Comparison of ENCODE assay signal across 10 cellular contexts in genomic region chr4:6939761-6940743, GRCh38. TPM values are rescaled to one million over a fixed set of nuclear protein-coding genes. Genes with fewer than 3 reads are reported as not detected.
A peak's percentile ranks its signal among the peaks of the same experiment; 100 is the strongest.
DNase-seq lines count a peak whose midpoint lies in the region; ATAC-seq lines count a peak whose summit lies in the region.
"Had no signal": no experiment of that assay in that cellular context is flagged by ENCODE, and none has a peak within 500 bp of the region (broad histone marks: within the 10 kb centered on the region; RNA-seq: fewer than 3 reads in every experiment).

No MANE protein-coding gene starts in this region.

- peak overlapping the region; percentile 88 for H3K27ac ChIP-seq in thymus (ENCODE audit: low read depth)

- 88% methylated on average over 24 of the region's 24 CpGs for WGBS in thymus

- H3K9me3 ChIP-seq in thymus (ENCODE audit: control insufficient read depth): no peaks in the 10 kb centered on the region

- H3K27ac Mint-ChIP-seq in effector memory CD8-positive, alpha-beta T cell: peak overlapping the region; percentile 98

- DNase-seq in activated T-cell treated with anti-CD3 and anti-CD28 coated beads, Interleukin-2, amount 50 U/mL, for 4 hours: no peak
- no peak for DNase-seq in activated T-cell treated with anti-CD3 and anti-CD28 coated beads, Interleukin-2, amount 50 U/mL, for 1 hour
- peak; percentile 17 for DNase-seq in NAMALWA (ENCODE audit: low spot score)
- no peak for DNase-seq in effector memory CD8-positive, alpha-beta T cell
- DNase-seq in stimulated activated CD4-positive, alpha-beta T cell treated with anti-CD3 and anti-CD28 coated beads, Interleukin-12 subunit alpha, Interleukin-12 subunit beta, amount 100 ng/mL, for 4 hours: no peak
- DNase-seq: AML-193, kidney glomerular epithelial cell had no signal

- no peaks in the 10 kb centered on the region for H3K27me3 ChIP-seq in thymus (ENCODE audit: control insufficient read depth, insufficient read depth)

- H3K36me3 ChIP-seq in thymus (ENCODE audit: control insufficient read depth, insufficient read depth): peaks cover 23% of the 10 kb centered on the region

- H3K4me3 Mint-ChIP-seq in activated T-cell treated with anti-CD3 and anti-CD28 coated beads, Interleukin-2, amount 50 U/mL, for 4 hours: peak overlapping the region; percentile 27
- peak overlapping the region; percentile 76 to 83 for H3K4me3 Mint-ChIP-seq in effector memory CD8-positive, alpha-beta T cell

- H3K36me3 Mint-ChIP-seq in activated T-cell treated with anti-CD3 and anti-CD28 coated beads, Interleukin-2, amount 50 U/mL, for 4 hours (ENCODE audit: insufficient read depth): peaks cover 14% of the 10 kb centered on the region
- peaks cover 3% of the 10 kb centered on the region for H3K36me3 Mint-ChIP-seq in effector memory CD8-positive, alpha-beta T cell (ENCODE audit: insufficient read depth)

- H3K4me1 ChIP-seq in thymus (ENCODE audit: control insufficient read depth, insufficient read depth, low read length): peaks cover 39% of the 10 kb centered on the region

- no peak for ATAC-seq in activated T-cell treated with anti-CD3 and anti-CD28 coated beads, Interleukin-2, amount 50 U/mL, for 4 hours
- ATAC-seq in effector memory CD8-positive, alpha-beta T cell (replicated peaks): no peak
- ATAC-seq in GM19455 (IDR thresholded peaks at IDR 0.05; ENCODE audit: unreplicated experiment): no peak
- ATAC-seq in GM21528 (IDR thresholded peaks at IDR 0.05; ENCODE audit: low FRiP score, unreplicated experiment): no peak

- no peaks in the 10 kb centered on the region for H3K9me3 Mint-ChIP-seq in activated T-cell treated with anti-CD3 and anti-CD28 coated beads, Interleukin-2, amount 50 U/mL, for 4 hours
- no peaks in the 10 kb centered on the region for H3K9me3 Mint-ChIP-seq in effector memory CD8-positive, alpha-beta T cell

- H3K27me3 Mint-ChIP-seq in activated T-cell treated with anti-CD3 and anti-CD28 coated beads, Interleukin-2, amount 50 U/mL, for 4 hours (ENCODE audit: low read depth): no peaks in the 10 kb centered on the region
- H3K27me3 Mint-ChIP-seq in effector memory CD8-positive, alpha-beta T cell: no peaks in the 10 kb centered on the region

- H3K4me3 ChIP-seq in thymus (ENCODE audit: low read length): no peak overlapping the region

- peaks cover 84% of the 10 kb centered on the region for H3K4me1 Mint-ChIP-seq in activated T-cell treated with anti-CD3 and anti-CD28 coated beads, Interleukin-2, amount 50 U/mL, for 4 hours (ENCODE audit: low read depth)
- peaks cover 74 to 75% of the 10 kb centered on the region in 2 donors for H3K4me1 Mint-ChIP-seq in effector memory CD8-positive, alpha-beta T cell (ENCODE audit: low read depth in 2 of 2)

RNA-seq across cellular contexts. Expression of gene TBC1D14, which starts 30.4 kb away (rescaled TPM):
- total RNA-seq in activated T-cell treated with anti-CD3 and anti-CD28 coated beads, Interleukin-2, amount 50 U/mL, for 4 hours: 10 to 100 TPM; 39.8 to 45.7 (median 41.7) TPM
- 28.4 TPM for polyA plus RNA-seq in thymus
